Comparison of ENCODE assay signal across 20 cellular contexts in genomic region chr21:41917531-41917930, GRCh38. TPM values are rescaled to one million over a fixed set of nuclear protein-coding genes. Genes with fewer than 3 reads are reported as not detected.
DNase-seq lines count a peak whose midpoint lies in the region; ATAC-seq and TF ChIP-seq lines count a peak whose summit lies in the region.
"Had no signal": no experiment of that assay in that cellular context is flagged by ENCODE, and none has a peak within 500 bp of the region (broad histone marks: within the 10 kb centered on the region; RNA-seq: fewer than 3 reads in every experiment).

No MANE protein-coding gene starts in this region.

- H3K9me3 ChIP-seq in left ventricle myocardium inferior (replicated peaks), result no peaks in the 10 kb centered on the region
- no peaks in the 10 kb centered on the region for H3K9me3 ChIP-seq in right atrium auricular region
- H3K9me3 ChIP-seq: A549 had no signal

- no peaks in the 10 kb centered on the region for H3K27me3 ChIP-seq in left ventricle myocardium inferior (ENCODE audit: low read depth)
- H3K27me3 ChIP-seq in right atrium auricular region, result no peaks in the 10 kb centered on the region

- H3K4me1 ChIP-seq in left ventricle myocardium inferior (peaks cover 28% of the 10 kb centered on the region), right atrium auricular region (peaks cover 0 to 8% of the 10 kb centered on the region in 2 donors)
- H3K4me1 ChIP-seq: A549 had no signal

- H3K4me1 Mint-ChIP-seq in stimulated activated effector memory CD8-positive, alpha-beta T cell treated with anti-CD3 and anti-CD28 coated beads, Interleukin-12 subunit alpha, Interleukin-12 subunit beta, amount 100 ng/mL, for 72 hours, result peaks cover 7% of the 10 kb centered on the region
- H3K4me1 Mint-ChIP-seq: GM23338, H9 had no signal

- H3K9me3 Mint-ChIP-seq in stimulated activated effector memory CD8-positive, alpha-beta T cell treated with anti-CD3 and anti-CD28 coated beads, Interleukin-12 subunit alpha, Interleukin-12 subunit beta, amount 100 ng/mL, for 72 hours, result no peaks in the 10 kb centered on the region
- H3K9me3 Mint-ChIP-seq: CD4-positive, alpha-beta memory T cell; H9 had no signal

- TF ChIP-seq CTCF in left ventricle myocardium inferior (IDR thresholded peaks at IDR 0.05; ENCODE audit: borderline replicate concordance) (no peak), right atrium auricular region (IDR thresholded peaks at IDR 0.05) (no peak)

- intact Hi-C loops in left ventricle myocardium inferior (cut with micrococcal nuclease), result no loop called here

- H3K27ac ChIP-seq in left ventricle myocardium inferior (replicated peaks) (peak overlapping the region; percentile 10), right atrium auricular region (no peak overlapping the region)
- H3K27ac ChIP-seq: A549 had no signal

- H3K36me3 Mint-ChIP-seq in stimulated activated effector memory CD8-positive, alpha-beta T cell treated with anti-CD3 and anti-CD28 coated beads, Interleukin-12 subunit alpha, Interleukin-12 subunit beta, amount 100 ng/mL, for 72 hours, result peaks cover 12% of the 10 kb centered on the region

- H3K4me3 ChIP-seq in left ventricle myocardium inferior (no peak overlapping the region), right atrium auricular region (no peak overlapping the region)
- H3K4me3 ChIP-seq: A549, GM23338 had no signal

- DNase-seq in left ventricle myocardium inferior, result no peak
- no peak for DNase-seq in right atrium auricular region (ENCODE audit: low spot score)
- peak; percentile 77 for DNase-seq in mesenteric fat pad (ENCODE audit: low spot score)
- no peak for DNase-seq in stimulated activated effector memory CD8-positive, alpha-beta T cell treated with anti-CD3 and anti-CD28 coated beads, Interleukin-12 subunit alpha, Interleukin-12 subunit beta, amount 100 ng/mL, for 72 hours (ENCODE audit: low spot score in 2 of 2)
- no peak for DNase-seq in GM19240 (ENCODE audit: insufficient read length, low spot score)
- no peak for DNase-seq in NCI-H446 treated with DMSO at 0.1 percent for 48 hours (lab: John Stamatoyannopoulos, UW)
- DNase-seq in NCI-H82 treated with DMSO at 0.1 percent for 48 hours (lab: John Stamatoyannopoulos, UW; ENCODE audit: unreplicated experiment), result no peak
- DNase-seq: 8988T; ACHN; AML-193; C1 segment of cervical spinal cord; Calu3; CD4-positive, alpha-beta memory T cell; COR-L47; DMS53; DMS79 treated with DMSO at 0.1 percent for 48 hours; H9 had no signal

- H3K27ac Mint-ChIP-seq in stimulated activated effector memory CD8-positive, alpha-beta T cell treated with anti-CD3 and anti-CD28 coated beads, Interleukin-12 subunit alpha, Interleukin-12 subunit beta, amount 100 ng/mL, for 72 hours, result peak overlapping the region; percentile 43
- H3K27ac Mint-ChIP-seq: CD4-positive, alpha-beta memory T cell; GM23338 had no signal

- H3K36me3 ChIP-seq in left ventricle myocardium inferior (peaks cover 57% of the 10 kb centered on the region), right atrium auricular region (peaks cover 20% of the 10 kb centered on the region)

- no peak overlapping the region for H3K4me3 Mint-ChIP-seq in stimulated activated effector memory CD8-positive, alpha-beta T cell treated with anti-CD3 and anti-CD28 coated beads, Interleukin-12 subunit alpha, Interleukin-12 subunit beta, amount 100 ng/mL, for 72 hours
- H3K4me3 Mint-ChIP-seq: CD4-positive, alpha-beta memory T cell; GM23338; H9 had no signal

- ATAC-seq in stimulated activated effector memory CD8-positive, alpha-beta T cell treated with anti-CD3 and anti-CD28 coated beads, Interleukin-12 subunit alpha, Interleukin-12 subunit beta, amount 100 ng/mL, for 72 hours, result no peak
- ATAC-seq: A549, GM23338, HCT116 had no signal

RNA-seq across cellular contexts. Expression of gene C2CD2, which starts 36.3 kb away (rescaled TPM):
- total RNA-seq in left ventricle myocardium inferior (5.9 TPM), right atrium auricular region (1 to 10 TPM; 8.6 to 9.1 TPM), mesenteric fat pad (125 TPM)

RNA-seq across cellular contexts. Expression of gene PRDM15, which starts 38.4 kb away (rescaled TPM):
- 2.9 TPM for total RNA-seq in left ventricle myocardium inferior
- 1 to 10 TPM; 2.6 to 4.2 TPM for total RNA-seq in right atrium auricular region
- total RNA-seq in mesenteric fat pad, result 8.0 TPM

Comparison
In these comparisons a context has a peak if more than half of its experiments do, and no peak if none do; other contexts are left out.
1. RNA of gene C2CD2, which starts 36.3 kb away (total RNA-seq): 125 TPM in mesenteric fat pad (single experiment); 8.6 to 9.1 TPM in right atrium auricular region and 5.9 TPM in left ventricle myocardium inferior (single experiment); every median in the first group is over 10 times any median in the second.